In the genomic region with DNA sequence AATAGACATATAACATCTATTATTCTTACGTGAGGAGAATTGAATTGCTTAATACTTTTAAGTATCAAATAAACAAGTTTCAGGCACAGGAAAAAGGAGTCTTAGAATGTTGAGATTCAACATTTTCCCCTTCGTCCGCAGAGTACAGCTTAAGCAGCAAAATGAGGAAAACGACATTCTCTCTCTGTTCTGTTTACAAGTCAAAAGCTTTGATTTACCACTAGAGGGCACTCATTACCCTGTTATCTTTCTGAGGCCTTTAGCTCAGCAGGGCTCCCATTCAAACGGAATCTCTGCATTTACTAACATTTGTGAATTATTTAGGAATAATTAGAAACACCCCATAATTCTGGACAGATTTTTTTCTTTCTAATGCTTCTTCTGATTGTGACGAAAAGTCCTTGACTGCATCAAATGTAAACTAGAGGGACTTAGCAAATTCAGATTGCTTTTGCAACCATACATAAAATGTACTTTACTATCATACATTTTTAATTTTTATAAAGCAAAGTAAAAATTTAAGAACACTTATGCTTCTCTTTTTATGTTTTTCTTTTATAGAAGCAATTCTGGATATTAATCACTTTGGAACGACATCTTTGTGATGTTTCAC, we compare ENCODE assay signal across 8 cellular contexts.
DNase-seq lines count a peak whose midpoint lies in the region; ATAC-seq and TF ChIP-seq lines count a peak whose summit lies in the region.

No MANE protein-coding gene starts in this region.

- POLR2A ChIA-PET in activated B cell treated with CpG ODN at 0.5 μM for 24 hours (lab: Charles Lee) = no interaction called here

- intact Hi-C loops in activated B cell treated with CpG ODN at 0.5 μM for 24 hours (cut with micrococcal nuclease) (no loop called here), Right ventricle myocardium superior (cut with DNase I) (no loop called here), sciatic nerve (cut with DNase I) (no loop called here)

- CTCF ChIA-PET in activated B cell treated with CpG ODN at 0.5 μM for 24 hours (lab: Charles Lee) = interaction anchor here (0.6 to 2.0 kb wide), 14 partner anchors 10 to 1919 kb away, joined by 3 to 8 read pairs (median 4); no protein-coding TSS in a partner anchor

- DNase-seq in DMS153 treated with DMSO at 0.1 percent for 48 hours (lab: John Stamatoyannopoulos, UW; ENCODE audit: unreplicated experiment) = peak; percentile 89
- peak; percentile 96 for DNase-seq in NCI-H2171 treated with DMSO at 0.1 percent for 48 hours (lab: John Stamatoyannopoulos, UW)
- no peak for DNase-seq in activated B cell treated with CpG ODN at 0.5 μM for 24 hours
- no peak for DNase-seq in Right ventricle myocardium superior
- no peak for DNase-seq in sciatic nerve (ENCODE audit: low spot score)
- DNase-seq in activated naive CD4-positive, alpha-beta T cell (lab: John Stamatoyannopoulos, UW) = no peak

- H3K27ac Mint-ChIP-seq in activated B cell treated with CpG ODN at 0.5 μM for 24 hours = no peak overlapping the region

- TF ChIP-seq CTCF in activated B cell treated with CpG ODN at 0.5 μM for 24 hours (IDR thresholded peaks at IDR 0.05) = peak; percentile 51

- no peaks in the 10 kb centered on the region for H3K36me3 Mint-ChIP-seq in activated B cell treated with CpG ODN at 0.5 μM for 24 hours (ENCODE audit: low read depth)

- no peaks in the 10 kb centered on the region for H3K9me3 Mint-ChIP-seq in activated B cell treated with CpG ODN at 0.5 μM for 24 hours

- H3K27me3 Mint-ChIP-seq in activated B cell treated with CpG ODN at 0.5 μM for 24 hours = peaks cover 9% of the 10 kb centered on the region

- no peak overlapping the region for H3K4me3 Mint-ChIP-seq in activated B cell treated with CpG ODN at 0.5 μM for 24 hours

- peak; percentile 66 for ATAC-seq in GM19328 (IDR thresholded peaks at IDR 0.05; ENCODE audit: unreplicated experiment)
- ATAC-seq in HG03280 (IDR thresholded peaks at IDR 0.05; ENCODE audit: unreplicated experiment) = peak; percentile 80
- ATAC-seq in activated B cell treated with CpG ODN at 0.5 μM for 24 hours (ENCODE audit: low read depth) = peak; percentile 68
- ATAC-seq in Right ventricle myocardium superior (ENCODE audit: poor library complexity) = peak; percentile 96
- ATAC-seq in sciatic nerve = peak; percentile 94

- peaks cover 4% of the 10 kb centered on the region for H3K4me1 Mint-ChIP-seq in activated B cell treated with CpG ODN at 0.5 μM for 24 hours

Comparison
In these comparisons a context has a peak if more than half of its experiments do, and no peak if none do; other contexts are left out.
1. DNase-seq: peak in DMS153 treated with DMSO at 0.1 percent for 48 hours (single experiment) and NCI-H2171 treated with DMSO at 0.1 percent for 48 hours (single experiment); none in activated B cell treated with CpG ODN at 0.5 μM for 24 hours (single experiment), Right ventricle myocardium superior (single experiment), sciatic nerve (single experiment) and activated naive CD4-positive, alpha-beta T cell (0 of 4).
2. Peak in every context shown above with its lines, with median percentiles within 50 percentile points of each other: ATAC-seq.